11 cellular contexts compared by ENCODE assay signal in the genomic region with DNA sequence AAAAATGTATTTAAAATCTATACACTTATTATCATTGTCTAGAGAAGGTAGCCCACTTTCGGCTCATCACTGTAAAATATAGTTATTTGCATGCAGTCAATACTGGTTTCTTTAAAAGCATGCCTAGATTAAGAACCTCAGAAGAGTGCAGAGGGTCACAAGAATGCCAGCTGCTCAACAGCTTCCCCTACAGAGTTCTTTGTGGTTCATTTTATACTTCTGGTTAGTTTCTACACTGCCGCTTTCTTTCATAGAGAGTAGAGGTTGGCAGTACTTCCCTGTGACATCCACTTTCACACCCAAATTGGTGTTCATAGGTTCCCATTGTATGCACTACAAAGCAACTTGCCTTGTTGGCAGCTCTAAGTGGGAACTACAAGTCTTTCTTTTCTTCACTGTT.
"Had no signal": no experiment of that assay in that cellular context is flagged by ENCODE, and none has a peak within 500 bp of the region (broad histone marks: within the 10 kb centered on the region; RNA-seq: fewer than 3 reads in every experiment).

No MANE protein-coding gene starts in this region.

- H3K4me1 ChIP-seq: gastrocnemius medialis, spleen had no signal

- DNase-seq: activated CD4-positive, alpha-beta T cell treated with anti-CD3 and anti-CD28 coated beads for 36 hours; activated CD4-positive, alpha-beta T cell treated with anti-CD3 and anti-CD28 coated beads, Interleukin-2, amount 50 U/mL, for 48 hours; activated gamma-delta T cell treated with Interleukin-2 at 50 U/mL for 16 hours; effector CD4-positive, alpha-beta T cell; gastrocnemius medialis; immature natural killer cell; retina; spleen; stimulated activated CD4-positive, alpha-beta T cell treated with anti-CD3 and anti-CD28 coated beads, Interleukin-4, amount 100 ng/mL, for 4 hours; stimulated activated naive B cell treated with anti-CD40 and anti-IgM and Interleukin-4, amounts not matched to agents 10 μg/mL and 1 μg/mL and 100 μg/mL, for 72 hours had no signal

- ATAC-seq: activated CD4-positive, alpha-beta T cell treated with anti-CD3 and anti-CD28 coated beads for 36 hours; activated naive CD4-positive, alpha-beta T cell treated with anti-CD3 and anti-CD28 coated beads, Interleukin-2, amount 50 U/mL, for 72 hours; gastrocnemius medialis; stimulated activated naive B cell treated with anti-CD40 and anti-IgM and Interleukin-4, amounts not matched to agents 10 μg/mL and 1 μg/mL and 100 μg/mL, for 72 hours had no signal

- H3K4me3 ChIP-seq: gastrocnemius medialis, spleen had no signal

- H3K27ac ChIP-seq: gastrocnemius medialis, spleen had no signal

- H3K9me3 ChIP-seq: gastrocnemius medialis, spleen had no signal

- H3K36me3 ChIP-seq: gastrocnemius medialis had no signal
